1 cellular context compared by ENCODE assay signal in genomic region chr12:121038861-121039654, GRCh38.
TF ChIP-seq lines count a peak whose summit lies in the region.

A gene with protein sequence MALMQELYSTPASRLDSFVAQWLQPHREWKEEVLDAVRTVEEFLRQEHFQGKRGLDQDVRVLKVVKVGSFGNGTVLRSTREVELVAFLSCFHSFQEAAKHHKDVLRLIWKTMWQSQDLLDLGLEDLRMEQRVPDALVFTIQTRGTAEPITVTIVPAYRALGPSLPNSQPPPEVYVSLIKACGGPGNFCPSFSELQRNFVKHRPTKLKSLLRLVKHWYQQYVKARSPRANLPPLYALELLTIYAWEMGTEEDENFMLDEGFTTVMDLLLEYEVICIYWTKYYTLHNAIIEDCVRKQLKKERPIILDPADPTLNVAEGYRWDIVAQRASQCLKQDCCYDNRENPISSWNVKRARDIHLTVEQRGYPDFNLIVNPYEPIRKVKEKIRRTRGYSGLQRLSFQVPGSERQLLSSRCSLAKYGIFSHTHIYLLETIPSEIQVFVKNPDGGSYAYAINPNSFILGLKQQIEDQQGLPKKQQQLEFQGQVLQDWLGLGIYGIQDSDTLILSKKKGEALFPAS (minus strand): TSS chr12:121039246. CDS start chr12:121038971, 275 bp downstream.

TF ChIP-seq in K562, 482 proteins besides CTCF, POLR2A, EP300 and RAD21 (continued from another document):
- TF ChIP-seq SMC3 (conservative IDR thresholded peaks at IDR 0.05; ENCODE audit: insufficient read depth, low read depth, low read length) (no peak), HNRNPUL1 (IDR thresholded peaks at IDR 0.05; ENCODE audit: low read length) (no peak), ZNF316 (IDR thresholded peaks at IDR 0.05) (no peak), ZNF121 (CRISPR knock-in tag; conservative IDR thresholded peaks at IDR 0.05) (0 out of 2 replicates have a peak, but pooled peaks have one; percentile 25), MEIS2 (IDR thresholded peaks at IDR 0.05; ENCODE audit: partially characterized antibody) (peak; percentile 86), MCM5 (IDR thresholded peaks at IDR 0.05; ENCODE audit: low read depth) (no peak), HMG20B (CRISPR knock-in tag; IDR thresholded peaks at IDR 0.05) (no peak), MED1 (CRISPR knock-in tag; IDR thresholded peaks at IDR 0.05; ENCODE audit: borderline replicate concordance) (no peak), E2F3 (CRISPR knock-in tag; IDR thresholded peaks at IDR 0.05) (no peak), KDM1A (IDR thresholded peaks at IDR 0.05) (no peak), ZNF3 (CRISPR knock-in tag; IDR thresholded peaks at IDR 0.05) (no peak), ZNF644 (tag; IDR thresholded peaks at IDR 0.05; ENCODE audit: low read depth) (no peak), HMG20A (CRISPR knock-in tag; conservative IDR thresholded peaks at IDR 0.05) (no peak), RBM17 (IDR thresholded peaks at IDR 0.05; ENCODE audit: borderline replicate concordance, low read depth, low read length) (no peak), MECOM (CRISPR knock-in tag; IDR thresholded peaks at IDR 0.05) (no peak), HBP1 (CRISPR knock-in tag; IDR thresholded peaks at IDR 0.05) (no peak), MLLT1 (IDR thresholded peaks at IDR 0.05) (no peak), ZNF431 (CRISPR knock-in tag; IDR thresholded peaks at IDR 0.05) (no peak), MAFF (IDR thresholded peaks at IDR 0.05; ENCODE audit: low read length) (no peak), HLTF (IDR thresholded peaks at IDR 0.05) (no peak), ERF (CRISPR knock-in tag; IDR thresholded peaks at IDR 0.05) (no peak), FOSL1 (tag; conservative IDR thresholded peaks at IDR 0.05) (no peak), ZNF436 (CRISPR knock-in tag; IDR thresholded peaks at IDR 0.05) (no peak), HMBOX1 (IDR thresholded peaks at IDR 0.05) (0 out of 2 replicates have a peak, but pooled peaks have one; percentile 24), NONO (IDR thresholded peaks at IDR 0.05; ENCODE audit: low read depth in 2 of 2, low read length in 1 of 2) (no peak), VEZF1 (CRISPR knock-in tag; IDR thresholded peaks at IDR 0.05) (no peak), ESRRB (CRISPR knock-in tag; IDR thresholded peaks at IDR 0.05; ENCODE audit: borderline replicate concordance) (no peak)
- TF ChIP-seq, protein P1, sequence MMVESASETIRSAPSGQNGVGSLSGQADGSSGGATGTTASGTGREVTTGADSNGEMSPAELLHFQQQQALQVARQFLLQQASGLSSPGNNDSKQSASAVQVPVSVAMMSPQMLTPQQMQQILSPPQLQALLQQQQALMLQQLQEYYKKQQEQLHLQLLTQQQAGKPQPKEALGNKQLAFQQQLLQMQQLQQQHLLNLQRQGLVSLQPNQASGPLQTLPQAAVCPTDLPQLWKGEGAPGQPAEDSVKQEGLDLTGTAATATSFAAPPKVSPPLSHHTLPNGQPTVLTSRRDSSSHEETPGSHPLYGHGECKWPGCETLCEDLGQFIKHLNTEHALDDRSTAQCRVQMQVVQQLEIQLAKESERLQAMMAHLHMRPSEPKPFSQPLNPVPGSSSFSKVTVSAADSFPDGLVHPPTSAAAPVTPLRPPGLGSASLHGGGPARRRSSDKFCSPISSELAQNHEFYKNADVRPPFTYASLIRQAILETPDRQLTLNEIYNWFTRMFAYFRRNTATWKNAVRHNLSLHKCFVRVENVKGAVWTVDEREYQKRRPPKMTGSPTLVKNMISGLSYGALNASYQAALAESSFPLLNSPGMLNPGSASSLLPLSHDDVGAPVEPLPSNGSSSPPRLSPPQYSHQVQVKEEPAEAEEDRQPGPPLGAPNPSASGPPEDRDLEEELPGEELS (CRISPR knock-in tag; IDR thresholded peaks at IDR 0.05; ENCODE audit: borderline replicate concordance), result no peak
TF ChIP-seq in K562: peak in this region for 7.
